17 cellular contexts compared by ENCODE assay signal in the genomic region with DNA sequence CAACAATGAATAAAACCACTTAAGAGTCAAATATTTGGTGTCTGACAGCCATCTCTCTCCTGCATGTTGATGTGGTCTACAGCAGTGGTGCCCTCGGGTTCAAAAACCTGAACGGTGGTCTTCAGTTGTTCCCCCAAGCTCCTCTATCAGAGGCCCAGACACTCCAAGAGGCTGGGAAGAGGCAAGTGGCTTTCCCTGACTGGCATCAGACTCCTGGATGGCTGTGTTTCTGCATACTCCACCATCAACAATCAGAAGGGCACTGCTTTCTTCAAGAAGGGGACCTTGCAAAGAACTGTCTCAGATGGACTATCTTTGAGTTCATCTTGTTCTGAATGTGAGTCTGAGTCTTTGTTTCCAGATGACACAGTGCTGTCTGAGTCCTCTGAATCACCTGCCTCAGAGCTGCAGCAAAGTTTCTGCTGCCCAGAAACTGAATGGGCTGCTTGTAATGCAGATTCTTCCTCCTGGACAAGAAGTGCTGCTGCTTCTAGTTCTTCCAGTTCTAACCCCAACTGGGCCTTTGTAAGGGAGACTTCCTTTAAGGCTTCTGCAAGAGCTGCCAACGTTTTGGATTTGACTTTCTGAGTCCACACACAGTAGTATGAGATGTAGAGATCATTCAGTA. TPM values are rescaled to one million over a fixed set of nuclear protein-coding genes. Genes with fewer than 3 reads are reported as not detected.
A peak's percentile ranks its signal among the peaks of the same experiment; 100 is the strongest.
DNase-seq lines count a peak whose midpoint lies in the region; ATAC-seq lines count a peak whose summit lies in the region.
"Had no signal": no experiment of that assay in that cellular context is flagged by ENCODE, and none has a peak within 500 bp of the region (broad histone marks: within the 10 kb centered on the region; RNA-seq: fewer than 3 reads in every experiment).

No MANE protein-coding gene starts in this region.

- ATAC-seq in esophagus mucosa (peak; percentile 40), GM21717 (IDR thresholded peaks at IDR 0.05; ENCODE audit: unreplicated experiment) (no peak)
- ATAC-seq: lower lobe of right lung had no signal

- peak; percentile 42 for DNase-seq in activated CD4-positive, alpha-beta T cell treated with anti-CD3 and anti-CD28 coated beads for 48 hours
- DNase-seq in activated CD4-positive, alpha-beta T cell treated with anti-CD3 and anti-CD28 coated beads, Interleukin-2, amount 50 U/mL, for 4 hours, result no peak
- DNase-seq in stimulated activated CD4-positive, alpha-beta T cell treated with anti-CD3 and anti-CD28 coated beads, Interleukin-1b, Interleukin-23, amount 100 ng/mL, for 48 hours, result peak; percentile 44
- no peak for DNase-seq in stimulated activated CD4-positive, alpha-beta T cell treated with anti-CD3 and anti-CD28 coated beads, Interleukin-4, amount 100 ng/mL, for 4 hours
- DNase-seq in COR-L47 (lab: John Stamatoyannopoulos, UW), result no peak
- no peak for DNase-seq in NCI-H82 (lab: John Stamatoyannopoulos, UW)
- DNase-seq: activated naive CD4-positive, alpha-beta T cell treated with anti-CD3 and anti-CD28 coated beads, Interleukin-2, amount 50 U/mL, for 16 hours; foreskin melanocyte; Karpas-422; lower lobe of right lung; NCI-H1694 treated with DMSO at 0.1 percent for 48 hours; SK-N-SH; stimulated activated naive CD4-positive, alpha-beta T cell treated with Interleukin-2 at 50 U/mL for 16 hours; tibial artery; WERI-Rb-1 had no signal

RNA-seq across cellular contexts. Expression of a gene that starts 5.9 kb away (rescaled TPM):
- total RNA-seq in esophagus mucosa, result 20.8 TPM

Comparison
In these comparisons a context has a peak if more than half of its experiments do, and no peak if none do; other contexts are left out.
1. DNase-seq: peak in activated CD4-positive, alpha-beta T cell treated with anti-CD3 and anti-CD28 coated beads for 48 hours (single experiment) and stimulated activated CD4-positive, alpha-beta T cell treated with anti-CD3 and anti-CD28 coated beads, Interleukin-1b, Interleukin-23, amount 100 ng/mL, for 48 hours (single experiment); none in activated CD4-positive, alpha-beta T cell treated with anti-CD3 and anti-CD28 coated beads, Interleukin-2, amount 50 U/mL, for 4 hours (0 of 2), stimulated activated CD4-positive, alpha-beta T cell treated with anti-CD3 and anti-CD28 coated beads, Interleukin-4, amount 100 ng/mL, for 4 hours (0 of 2), COR-L47 (single experiment) and NCI-H82 (single experiment).